Comparison of ENCODE assay signal across 8 cellular contexts in genomic region chr3:49006591-49007067, GRCh38. TPM values are rescaled to one million over a fixed set of nuclear protein-coding genes. Genes with fewer than 3 reads are reported as not detected.
DNase-seq lines count a peak whose midpoint lies in the region; ATAC-seq, FAIRE-seq and TF ChIP-seq lines count a peak whose summit lies in the region.

No MANE protein-coding gene starts in this region.

- H3K4me3 ChIP-seq in Peyer's patch (peak overlapping the region; percentile 71 to 92 (median 76)), endothelial cell of umbilical vein (replicated peaks in 1 of 3; ENCODE audit: insufficient read depth in 1 of 3, low read depth in 1 of 3, low read length in 3 of 3) (peak overlapping the region; percentile 33 to 93 (median 46)), muscle layer of colon (ENCODE audit: low read depth in 1 of 2, low read length in 2 of 2) (peak overlapping the region; percentile 60 to 92)

- H3K27ac Mint-ChIP-seq in activated CD8-positive, alpha-beta memory T cell treated with anti-CD3 and anti-CD28 coated beads, Interleukin-2, amount 10 ng/mL, durations not matched to agents 7 days and 5 days: peak overlapping the region; percentile 95

- H3K36me3 ChIP-seq in Peyer's patch: peaks cover 0 to 3% (median 0%) of the 10 kb centered on the region in 3 donors
- peaks cover 0 to 3% of the 10 kb centered on the region in 2 experiments for H3K36me3 ChIP-seq in endothelial cell of umbilical vein (ENCODE audit: control insufficient read depth in 2 of 2, extremely low read depth in 1 of 2, insufficient read depth in 2 of 2, low read length in 2 of 2)
- no peaks in the 10 kb centered on the region for H3K36me3 ChIP-seq in muscle layer of colon (ENCODE audit: insufficient read depth, low read length)

- H3K4me1 ChIP-seq in Peyer's patch: peaks cover 0 to 22% (median 3%) of the 10 kb centered on the region in 4 donors
- peaks cover 15% of the 10 kb centered on the region for H3K4me1 ChIP-seq in endothelial cell of umbilical vein (ENCODE audit: control insufficient read depth, extremely low read depth, insufficient read depth, low read length)
- peaks cover 14% of the 10 kb centered on the region for H3K4me1 ChIP-seq in muscle layer of colon (ENCODE audit: insufficient read depth, low read length)

- dilution Hi-C loops in endothelial cell of umbilical vein (cut with MboI; ENCODE audit: extremely low pct_ligation_motif_present, low sequenced_read_pairs): no loop called here

- TSS peak; percentile 87 for BruUV-seq in endothelial cell of umbilical vein (replicated peaks; lab: Mats Ljungman, UMichigan)

- H3K4me2 ChIP-seq in endothelial cell of umbilical vein (ENCODE audit: insufficient read depth, low read length): peak overlapping the region; percentile 71

- CTCF ChIA-PET in activated CD8-positive, alpha-beta memory T cell treated with anti-CD3 and anti-CD28 coated beads, Interleukin-2, amount 10 ng/mL, durations not matched to agents 7 days and 5 days (lab: Charles Lee): interaction anchor here (0.7 to 5.6 kb wide), 19 partner anchors 9 to 606 kb away, joined by 3 to 127 read pairs (median 4); partner anchors contain the start of genes ARIH2, DALRD3, IMPDH2 and KLHDC8B
- CTCF ChIA-PET in endothelial cell of umbilical vein (lab: Charles Lee): interaction anchor here (0.9 to 12.8 kb wide), 10 partner anchors 9 to 443 kb away, joined by 3 to 254 read pairs (median 8); partner anchors contain the start of genes DALRD3, IMPDH2, NDUFAF3 and P4HTM

- H3K9me3 Mint-ChIP-seq in activated CD8-positive, alpha-beta memory T cell treated with anti-CD3 and anti-CD28 coated beads, Interleukin-2, amount 10 ng/mL, durations not matched to agents 7 days and 5 days (ENCODE audit: low read depth): no peaks in the 10 kb centered on the region

- no peaks in the 10 kb centered on the region for H3K9me1 ChIP-seq in endothelial cell of umbilical vein (replicated peaks; ENCODE audit: control insufficient read depth, extremely low read depth, insufficient read depth, low read length)

- H3K79me2 ChIP-seq in endothelial cell of umbilical vein (ENCODE audit: control insufficient read depth, insufficient read depth, low read length): peaks cover 22% of the 10 kb centered on the region

- TF ChIP-seq CTCF in Peyer's patch (IDR thresholded peaks at IDR 0.05) (no peak), endothelial cell of umbilical vein (IDR thresholded peaks at IDR 0.05; ENCODE audit: extremely low read depth in 1 of 2, insufficient read depth in 1 of 2, low read depth in 1 of 2, low read length in 2 of 2) (no peak)

- no peak for TF ChIP-seq POLR2A in Peyer's patch (IDR thresholded peaks at IDR 0.05)
- TF ChIP-seq POLR2A in endothelial cell of umbilical vein (IDR thresholded peaks at IDR 0.05; ENCODE audit: low read depth, low read length): no peak

- intact Hi-C loops in endothelial cell of umbilical vein (cut with micrococcal nuclease): loop anchor here (1.0 kb wide), 3 partner anchors 15 to 23 kb away; partner anchors contain the start of gene IMPDH2

- H3K9ac ChIP-seq in endothelial cell of umbilical vein (replicated peaks; ENCODE audit: extremely low read depth, insufficient read depth, low read length): peak overlapping the region; percentile 96
- H3K9ac ChIP-seq in muscle layer of colon (ENCODE audit: low read length): peak overlapping the region; percentile 66

- no peak for ATAC-seq in activated CD8-positive, alpha-beta memory T cell treated with anti-CD3 and anti-CD28 coated beads, Interleukin-2, amount 10 ng/mL, durations not matched to agents 7 days and 5 days
- no peak for ATAC-seq in GM19351 (IDR thresholded peaks at IDR 0.05; ENCODE audit: unreplicated experiment)

- H3K4me1 Mint-ChIP-seq in activated CD8-positive, alpha-beta memory T cell treated with anti-CD3 and anti-CD28 coated beads, Interleukin-2, amount 10 ng/mL, durations not matched to agents 7 days and 5 days: peaks cover 20% of the 10 kb centered on the region

- no peak for FAIRE-seq in endothelial cell of umbilical vein (lab: Jason Lieb, UNC)

- no peak for DNase-seq in activated CD8-positive, alpha-beta memory T cell treated with anti-CD3 and anti-CD28 coated beads, Interleukin-2, amount 10 ng/mL, durations not matched to agents 7 days and 5 days
- DNase-seq in activated CD8-positive, alpha-beta memory T cell treated with anti-CD3 and anti-CD28 coated beads, Interleukin-2, amount 50 U/mL, for 48 hours: no peak
- peak in 1 of 3 donors; percentile 27 for DNase-seq in Peyer's patch
- DNase-seq in endothelial cell of umbilical vein (ENCODE audit: low read depth, low spot score): peak; percentile 51
- DNase-seq in NCI-H1436 treated with DMSO at 0.1 percent for 48 hours (lab: John Stamatoyannopoulos, UW): no peak
- DNase-seq in NCI-H2029 treated with DMSO at 0.1 percent for 48 hours (lab: John Stamatoyannopoulos, UW): no peak

- no peaks in the 10 kb centered on the region for H3K27me3 Mint-ChIP-seq in activated CD8-positive, alpha-beta memory T cell treated with anti-CD3 and anti-CD28 coated beads, Interleukin-2, amount 10 ng/mL, durations not matched to agents 7 days and 5 days

- peak overlapping the region; percentile 72 for H2AFZ ChIP-seq in endothelial cell of umbilical vein (ENCODE audit: low read depth, low read length)

- H3K9me3 ChIP-seq in Peyer's patch (no peaks in the 10 kb centered on the region), endothelial cell of umbilical vein (replicated peaks; ENCODE audit: control insufficient read depth, insufficient read depth, low read length) (no peaks in the 10 kb centered on the region), muscle layer of colon (ENCODE audit: low read length) (no peaks in the 10 kb centered on the region)

- H3K4me3 Mint-ChIP-seq in activated CD8-positive, alpha-beta memory T cell treated with anti-CD3 and anti-CD28 coated beads, Interleukin-2, amount 10 ng/mL, durations not matched to agents 7 days and 5 days: peak overlapping the region; percentile 87

- H3K27me3 ChIP-seq in Peyer's patch (no peaks in the 10 kb centered on the region), endothelial cell of umbilical vein (ENCODE audit: control insufficient read depth in 2 of 2, insufficient read depth in 2 of 2, low read length in 2 of 2) (no peaks in the 10 kb centered on the region), muscle layer of colon (ENCODE audit: control insufficient read depth in 1 of 2, insufficient read depth in 2 of 2, low read length in 2 of 2) (no peaks in the 10 kb centered on the region)

- POLR2A ChIA-PET in endothelial cell of umbilical vein (lab: Charles Lee): interaction anchor here (0.6 to 3.7 kb wide), 9 partner anchors 10 to 127 kb away, joined by 4 to 40 read pairs (median 10); partner anchors contain the start of genes DALRD3, IMPDH2, NDUFAF3 and P4HTM

- H3K27ac ChIP-seq in Peyer's patch: peak overlapping the region; percentile 88 to 94 (median 93)
- H3K27ac ChIP-seq in endothelial cell of umbilical vein (ENCODE audit: insufficient read depth, low read depth, low read length): peak overlapping the region; percentile 57
- peak overlapping the region; percentile 99 for H3K27ac ChIP-seq in muscle layer of colon (ENCODE audit: low read depth, low read length)

- no peaks in the 10 kb centered on the region for H4K20me1 ChIP-seq in endothelial cell of umbilical vein (replicated peaks; ENCODE audit: control insufficient read depth, extremely low read depth, insufficient read depth, low read length)

- H3K36me3 Mint-ChIP-seq in activated CD8-positive, alpha-beta memory T cell treated with anti-CD3 and anti-CD28 coated beads, Interleukin-2, amount 10 ng/mL, durations not matched to agents 7 days and 5 days: peaks cover 2% of the 10 kb centered on the region

RNA-seq across cellular contexts. Expression of gene WDR6, which starts 0.6 kb away (rescaled TPM):
- 100 to 1,000 TPM; 130 to 154 TPM for total RNA-seq in activated CD8-positive, alpha-beta memory T cell treated with anti-CD3 and anti-CD28 coated beads, Interleukin-2, amount 10 ng/mL, durations not matched to agents 7 days and 5 days
- total RNA-seq in Peyer's patch (100 to 1,000 TPM in 3 of 4 donors, 10 to 100 TPM in 1; 96.7 to 233 (median 179) TPM), endothelial cell of umbilical vein (161 and 192 TPM in 2 replicates)
- 319 and 337 TPM in 2 replicates for polyA plus RNA-seq in endothelial cell of umbilical vein
- 116 and 132 TPM in 2 replicates for polyA plus RNA-seq in endothelial cell of umbilical vein (2011; cell fraction: cytosol; rRNA removed)
- 987 and 1,038 TPM in 2 replicates for polyA plus RNA-seq in endothelial cell of umbilical vein (2011; cell fraction: nucleus; rRNA removed)
- 109 and 131 TPM in 2 replicates for polyA plus RNA-seq in endothelial cell of umbilical vein (2012)
- 292 and 353 TPM in 2 replicates for polyA minus RNA-seq in endothelial cell of umbilical vein
- polyA minus RNA-seq in endothelial cell of umbilical vein (2011; cell fraction: cytosol; rRNA and poly(A)+ RNA removed): 51.5 TPM
- polyA minus RNA-seq in endothelial cell of umbilical vein (2011; cell fraction: nucleus; rRNA and poly(A)+ RNA removed): 147 and 154 TPM in 2 replicates

RNA-seq across cellular contexts. Expression of gene DALRD3, which starts 11.8 kb away (rescaled TPM):
- 10 to 100 TPM; 25.8 to 29.9 TPM for total RNA-seq in activated CD8-positive, alpha-beta memory T cell treated with anti-CD3 and anti-CD28 coated beads, Interleukin-2, amount 10 ng/mL, durations not matched to agents 7 days and 5 days
- total RNA-seq in Peyer's patch: 10 to 100 TPM; 31.4 to 49.5 (median 33.1) TPM
- 20.4 and 22.7 TPM in 2 replicates for total RNA-seq in endothelial cell of umbilical vein
- polyA plus RNA-seq in endothelial cell of umbilical vein: 60.8 and 66.0 TPM in 2 replicates
- polyA plus RNA-seq in endothelial cell of umbilical vein (2011; cell fraction: cytosol; rRNA removed): 27.6 and 33.5 TPM in 2 replicates
- polyA plus RNA-seq in endothelial cell of umbilical vein (2011; cell fraction: nucleus; rRNA removed): 94.8 and 97.8 TPM in 2 replicates
- 16.1 and 17.5 TPM in 2 replicates for polyA plus RNA-seq in endothelial cell of umbilical vein (2012)
- polyA minus RNA-seq in endothelial cell of umbilical vein: 51.4 and 57.0 TPM in 2 replicates
- 23.5 TPM for polyA minus RNA-seq in endothelial cell of umbilical vein (2011; cell fraction: cytosol; rRNA and poly(A)+ RNA removed)
- polyA minus RNA-seq in endothelial cell of umbilical vein (2011; cell fraction: nucleus; rRNA and poly(A)+ RNA removed): 14.4 and 17.6 TPM in 2 replicates

RNA-seq across cellular contexts. Expression of gene NDUFAF3, which starts 15.3 kb away (rescaled TPM):
- 100 to 1,000 TPM in 1 of 2 experiments, 10 to 100 TPM in 1; 94.3 to 101 TPM for total RNA-seq in activated CD8-positive, alpha-beta memory T cell treated with anti-CD3 and anti-CD28 coated beads, Interleukin-2, amount 10 ng/mL, durations not matched to agents 7 days and 5 days
- total RNA-seq in Peyer's patch (100 to 1,000 TPM in 2 of 4 donors, 10 to 100 TPM in 2; 64.7 to 164 (median 106) TPM), endothelial cell of umbilical vein (74.5 and 91.1 TPM in 2 replicates)
- polyA plus RNA-seq in endothelial cell of umbilical vein: 91.4 and 140 TPM in 2 replicates
- 67.9 and 83.8 TPM in 2 replicates for polyA plus RNA-seq in endothelial cell of umbilical vein (2011; cell fraction: cytosol; rRNA removed)
- 28.7 and 33.7 TPM in 2 replicates for polyA plus RNA-seq in endothelial cell of umbilical vein (2011; cell fraction: nucleus; rRNA removed)
- 74.2 and 75.4 TPM in 2 replicates for polyA plus RNA-seq in endothelial cell of umbilical vein (2012)
- polyA minus RNA-seq in endothelial cell of umbilical vein: 54.4 and 55.5 TPM in 2 replicates
- polyA minus RNA-seq in endothelial cell of umbilical vein (2011; cell fraction: cytosol; rRNA and poly(A)+ RNA removed): 94.3 TPM
- polyA minus RNA-seq in endothelial cell of umbilical vein (2011; cell fraction: nucleus; rRNA and poly(A)+ RNA removed): 26.0 and 38.9 TPM in 2 replicates

RNA-seq across cellular contexts. Expression of gene P4HTM, which starts 16.6 kb away (rescaled TPM):
- 10 to 100 TPM; 44.5 to 50.6 TPM for total RNA-seq in activated CD8-positive, alpha-beta memory T cell treated with anti-CD3 and anti-CD28 coated beads, Interleukin-2, amount 10 ng/mL, durations not matched to agents 7 days and 5 days
- 10 to 100 TPM; 47.0 to 95.9 (median 78.0) TPM for total RNA-seq in Peyer's patch
- 23.0 and 26.9 TPM in 2 replicates for total RNA-seq in endothelial cell of umbilical vein
- polyA plus RNA-seq in endothelial cell of umbilical vein: 32.7 and 37.9 TPM in 2 replicates
- 17.3 and 24.1 TPM in 2 replicates for polyA plus RNA-seq in endothelial cell of umbilical vein (2011; cell fraction: cytosol; rRNA removed)
- 92.9 and 98.1 TPM in 2 replicates for polyA plus RNA-seq in endothelial cell of umbilical vein (2011; cell fraction: nucleus; rRNA removed)
- 10.7 and 13.5 TPM in 2 replicates for polyA plus RNA-seq in endothelial cell of umbilical vein (2012)
- 24.2 and 26.3 TPM in 2 replicates for polyA minus RNA-seq in endothelial cell of umbilical vein
- 48.4 TPM for polyA minus RNA-seq in endothelial cell of umbilical vein (2011; cell fraction: cytosol; rRNA and poly(A)+ RNA removed)
- 28.8 and 28.9 TPM in 2 replicates for polyA minus RNA-seq in endothelial cell of umbilical vein (2011; cell fraction: nucleus; rRNA and poly(A)+ RNA removed)

RNA-seq across cellular contexts. Expression of gene IMPDH2, which starts 22.6 kb away (rescaled TPM):
- 100 to 1,000 TPM; 186 to 229 TPM for total RNA-seq in activated CD8-positive, alpha-beta memory T cell treated with anti-CD3 and anti-CD28 coated beads, Interleukin-2, amount 10 ng/mL, durations not matched to agents 7 days and 5 days
- 100 to 1,000 TPM in 1 of 4 donors, 10 to 100 TPM in 3; 58.8 to 149 (median 68.5) TPM for total RNA-seq in Peyer's patch
- 189 and 195 TPM in 2 replicates for total RNA-seq in endothelial cell of umbilical vein
- polyA plus RNA-seq in endothelial cell of umbilical vein: 134 and 167 TPM in 2 replicates
- 202 and 221 TPM in 2 replicates for polyA plus RNA-seq in endothelial cell of umbilical vein (2011; cell fraction: cytosol; rRNA removed)
- polyA plus RNA-seq in endothelial cell of umbilical vein (2011; cell fraction: nucleus; rRNA removed): 255 and 269 TPM in 2 replicates
- 194 and 239 TPM in 2 replicates for polyA plus RNA-seq in endothelial cell of umbilical vein (2012)
- 350 and 383 TPM in 2 replicates for polyA minus RNA-seq in endothelial cell of umbilical vein
- polyA minus RNA-seq in endothelial cell of umbilical vein (2011; cell fraction: cytosol; rRNA and poly(A)+ RNA removed): 325 TPM
- polyA minus RNA-seq in endothelial cell of umbilical vein (2011; cell fraction: nucleus; rRNA and poly(A)+ RNA removed): 82.4 and 114 TPM in 2 replicates
